ENCODE assay signal across 9 cellular contexts in genomic region chr14:100236873-100237272, GRCh38. TPM values are rescaled to one million over a fixed set of nuclear protein-coding genes. Genes with fewer than 3 reads are reported as not detected.
DNase-seq lines count a peak whose midpoint lies in the region; ATAC-seq and TF ChIP-seq lines count a peak whose summit lies in the region.
"Had no signal": no experiment of that assay in that cellular context is flagged by ENCODE, and none has a peak within 500 bp of the region (broad histone marks: within the 10 kb centered on the region; RNA-seq: fewer than 3 reads in every experiment).

No MANE protein-coding gene starts in this region.

- peaks cover 37% of the 10 kb centered on the region for H3K36me3 Mint-ChIP-seq in stimulated activated naive CD8-positive, alpha-beta T cell treated with anti-CD3 and anti-CD28 coated beads, Interleukin-15, Interleukin-2, amounts not matched to agents 100 ng/mL and 50 ng/mL, for 24 hours (ENCODE audit: low read depth)
- peaks cover 36% of the 10 kb centered on the region for H3K36me3 Mint-ChIP-seq in activated naive CD8-positive, alpha-beta T cell treated with anti-CD3 and anti-CD28 coated beads for 36 hours

- H3K4me1 Mint-ChIP-seq in stimulated activated naive CD8-positive, alpha-beta T cell treated with anti-CD3 and anti-CD28 coated beads, Interleukin-15, Interleukin-2, amounts not matched to agents 100 ng/mL and 50 ng/mL, for 24 hours (ENCODE audit: low read depth): peaks cover 54% of the 10 kb centered on the region
- H3K4me1 Mint-ChIP-seq in activated naive CD8-positive, alpha-beta T cell treated with anti-CD3 and anti-CD28 coated beads for 36 hours: peaks cover 52% of the 10 kb centered on the region

- no peak for ATAC-seq in stimulated activated naive CD8-positive, alpha-beta T cell treated with anti-CD3 and anti-CD28 coated beads, Interleukin-15, Interleukin-2, amounts not matched to agents 100 U/mL and 50 U/mL, for 24 hours
- no peak for ATAC-seq in lower lobe of right lung
- no peak for ATAC-seq in HG03095 (IDR thresholded peaks at IDR 0.05; ENCODE audit: unreplicated experiment)

- H3K4me3 Mint-ChIP-seq in stimulated activated naive CD8-positive, alpha-beta T cell treated with anti-CD3 and anti-CD28 coated beads, Interleukin-15, Interleukin-2, amounts not matched to agents 100 ng/mL and 50 ng/mL, for 24 hours: peak overlapping the region; percentile 97
- peak overlapping the region; percentile 95 for H3K4me3 Mint-ChIP-seq in activated naive CD8-positive, alpha-beta T cell treated with anti-CD3 and anti-CD28 coated beads for 36 hours

- no peak for TF ChIP-seq CTCF in lower lobe of right lung (IDR thresholded peaks at IDR 0.05)

- peak overlapping the region; percentile 99 for H3K27ac ChIP-seq in lower lobe of right lung

- H3K4me3 ChIP-seq in lower lobe of right lung: peak overlapping the region; percentile 100

- H3K4me1 ChIP-seq in lower lobe of right lung: peaks cover 39% of the 10 kb centered on the region

- intact Hi-C loops in lower lobe of right lung (cut with DNase I): no loop called here

- no peaks in the 10 kb centered on the region for H3K27me3 ChIP-seq in lower lobe of right lung (ENCODE audit: low read depth)

- no peaks in the 10 kb centered on the region for H3K9me3 Mint-ChIP-seq in stimulated activated naive CD8-positive, alpha-beta T cell treated with anti-CD3 and anti-CD28 coated beads, Interleukin-15, Interleukin-2, amounts not matched to agents 100 ng/mL and 50 ng/mL, for 24 hours
- no peaks in the 10 kb centered on the region for H3K9me3 Mint-ChIP-seq in activated naive CD8-positive, alpha-beta T cell treated with anti-CD3 and anti-CD28 coated beads for 36 hours

- no peaks in the 10 kb centered on the region for H3K27me3 Mint-ChIP-seq in stimulated activated naive CD8-positive, alpha-beta T cell treated with anti-CD3 and anti-CD28 coated beads, Interleukin-15, Interleukin-2, amounts not matched to agents 100 ng/mL and 50 ng/mL, for 24 hours
- H3K27me3 Mint-ChIP-seq in activated naive CD8-positive, alpha-beta T cell treated with anti-CD3 and anti-CD28 coated beads for 36 hours: peaks cover 3% of the 10 kb centered on the region

- H3K9me3 ChIP-seq in lower lobe of right lung: no peaks in the 10 kb centered on the region

- DNase-seq in stimulated activated naive CD8-positive, alpha-beta T cell treated with anti-CD3 and anti-CD28 coated beads, Interleukin-15, Interleukin-2, amounts not matched to agents 100 U/mL and 50 U/mL, for 24 hours: no peak
- DNase-seq in activated naive CD8-positive, alpha-beta T cell treated with anti-CD3 and anti-CD28 coated beads for 36 hours: no peak
- no peak for DNase-seq in lower lobe of right lung
- DNase-seq in AG20443 (ENCODE audit: low spot score): no peak
- DNase-seq in AG08395 (ENCODE audit: low spot score): no peak
- no peak for DNase-seq in NCI-H187 treated with DMSO at 0.1 percent for 48 hours (lab: John Stamatoyannopoulos, UW)
- DNase-seq: activated CD4-positive, alpha-beta T cell treated with anti-CD3 and anti-CD28 coated beads for 48 hours had no signal

- peak overlapping the region; percentile 96 for H3K27ac Mint-ChIP-seq in stimulated activated naive CD8-positive, alpha-beta T cell treated with anti-CD3 and anti-CD28 coated beads, Interleukin-15, Interleukin-2, amounts not matched to agents 100 ng/mL and 50 ng/mL, for 24 hours
- peak overlapping the region; percentile 95 for H3K27ac Mint-ChIP-seq in activated naive CD8-positive, alpha-beta T cell treated with anti-CD3 and anti-CD28 coated beads for 36 hours

- no peaks in the 10 kb centered on the region for H3K36me3 ChIP-seq in lower lobe of right lung

RNA-seq across cellular contexts. Expression of gene YY1, which starts 2.1 kb away (rescaled TPM):
- 100 to 1,000 TPM; 109 to 119 TPM for total RNA-seq in activated naive CD8-positive, alpha-beta T cell treated with anti-CD3 and anti-CD28 coated beads for 36 hours
- 74.8 TPM for total RNA-seq in lower lobe of right lung
